Comparison of ENCODE assay signal across 24 cellular contexts in genomic region chr21:14895792-14896191, GRCh38.
DNase-seq lines count a peak whose midpoint lies in the region; ATAC-seq, FAIRE-seq and TF ChIP-seq lines count a peak whose summit lies in the region.
"Had no signal": no experiment of that assay in that cellular context is flagged by ENCODE, and none has a peak within 500 bp of the region (broad histone marks: within the 10 kb centered on the region; RNA-seq: fewer than 3 reads in every experiment).

No MANE protein-coding gene starts in this region.

- H2BK120ac ChIP-seq in mesendoderm (ENCODE audit: low read depth, low read length) = no peak overlapping the region

- H3K27ac ChIP-seq in HepG2 (ENCODE audit: extremely low read length, insufficient read depth, low read length) = no peak overlapping the region
- no peak overlapping the region for H3K27ac ChIP-seq in right lobe of liver
- H3K27ac ChIP-seq in vagina = no peak overlapping the region
- no peak overlapping the region for H3K27ac ChIP-seq in mesendoderm (ENCODE audit: low read depth, low read length)
- H3K27ac ChIP-seq: 22Rv1, BLaER1 had no signal

- no peak overlapping the region for H2BK5ac ChIP-seq in mesendoderm (ENCODE audit: low read length)

- H3K56ac ChIP-seq in mesendoderm (ENCODE audit: low read length) = no peak overlapping the region

- H3K9ac ChIP-seq in HepG2 (ENCODE audit: insufficient read depth, low read depth, low read length) = no peak overlapping the region
- H3K9ac ChIP-seq in mesendoderm (ENCODE audit: low read length) = no peak overlapping the region
- H3K9ac ChIP-seq: BLaER1 had no signal

- intact Hi-C loops in HepG2 (cut with micrococcal nuclease; ENCODE audit: unreplicated experiment) (no loop called here), right lobe of liver (cut with DNase I) (no loop called here), vagina (cut with DNase I) (no loop called here)

- CTCF ChIA-PET in HepG2 (lab: Yijun Ruan, JAX; ENCODE audit: low intra/inter-chr PET ratio, low total read pairs) = no interaction called here

- DNase-seq in HepG2 (ENCODE audit: low spot score) = no peak
- DNase-seq in right lobe of liver = no peak
- DNase-seq in RCC 7860 (ENCODE audit: low spot score) = no peak
- DNase-seq in vagina (ENCODE audit: extremely low spot score in 2 of 2) = no peak
- no peak for DNase-seq in mesendoderm
- DNase-seq: ACHN; BE2C; C1 segment of cervical spinal cord; CD4-positive, alpha-beta memory T cell; CD4-positive, CD25-positive, alpha-beta regulatory T cell; CD8-positive, alpha-beta memory T cell; COR-L47; DMS 273 treated with DMSO at 0.1 percent for 48 hours; DMS153; DMS53; DMS79; DND-41; EL; GDM1 had no signal

- no peak for TF ChIP-seq CTCF in HepG2 (CRISPR knock-in tag; IDR thresholded peaks at IDR 0.05)
- no peak for TF ChIP-seq CTCF in right lobe of liver (IDR thresholded peaks at IDR 0.05)
- no peak for TF ChIP-seq CTCF in vagina (IDR thresholded peaks at IDR 0.05)

- no peak overlapping the region for H2AFZ ChIP-seq in HepG2 (ENCODE audit: low read length)

- no peaks in the 10 kb centered on the region for H3K79me1 ChIP-seq in mesendoderm (ENCODE audit: low read length)

- H3K9me3 ChIP-seq in HepG2 (ENCODE audit: low read length) (no peaks in the 10 kb centered on the region), right lobe of liver (no peaks in the 10 kb centered on the region), vagina (no peaks in the 10 kb centered on the region)
- H3K9me3 ChIP-seq: BE2C, BLaER1 had no signal

- H3K4me2 ChIP-seq in HepG2 (ENCODE audit: low read depth, low read length) = no peak overlapping the region
- H3K4me2 ChIP-seq in mesendoderm (ENCODE audit: low read length) = no peak overlapping the region
- H3K4me2 ChIP-seq: BLaER1 had no signal

- H3K27me3 ChIP-seq in HepG2 (ENCODE audit: control insufficient read depth in 1 of 2, insufficient read depth in 2 of 2, low read length in 2 of 2) (no peaks in the 10 kb centered on the region), right lobe of liver (no peaks in the 10 kb centered on the region), vagina (no peaks in the 10 kb centered on the region), mesendoderm (ENCODE audit: insufficient read depth, low read length, poor library complexity) (no peaks in the 10 kb centered on the region)
- H3K27me3 ChIP-seq: BE2C, BLaER1 had no signal

- TF ChIP-seq POLR2A in HepG2 (IDR thresholded peaks at IDR 0.05; ENCODE audit: insufficient read depth in 1 of 2, low read depth in 2 of 2, low read length in 2 of 2) = no peak
- TF ChIP-seq POLR2A in right lobe of liver (IDR thresholded peaks at IDR 0.05) = no peak
- no peak for TF ChIP-seq POLR2A in vagina (IDR thresholded peaks at IDR 0.05)

- H4K20me1 ChIP-seq in HepG2 (ENCODE audit: insufficient read depth, low read length) = no peaks in the 10 kb centered on the region
- H4K20me1 ChIP-seq: BLaER1 had no signal

- H3K4me1 ChIP-seq in HepG2 (ENCODE audit: insufficient read depth, low read length) (no peaks in the 10 kb centered on the region), right lobe of liver (no peaks in the 10 kb centered on the region), vagina (no peaks in the 10 kb centered on the region), mesendoderm (ENCODE audit: control insufficient read depth, low read depth, low read length) (no peaks in the 10 kb centered on the region)
- H3K4me1 ChIP-seq: BLaER1 had no signal

- no peak for TF ChIP-seq RAD21 in HepG2 (CRISPR knock-in tag; IDR thresholded peaks at IDR 0.05)

- H3K36me3 ChIP-seq in HepG2 (replicated peaks in 1 of 2; ENCODE audit: control insufficient read depth in 1 of 2, insufficient read depth in 2 of 2, low read length in 2 of 2) (no peaks in the 10 kb centered on the region), right lobe of liver (no peaks in the 10 kb centered on the region), vagina (no peaks in the 10 kb centered on the region), mesendoderm (ENCODE audit: control insufficient read depth, insufficient read depth, low read length) (no peaks in the 10 kb centered on the region)
- H3K36me3 ChIP-seq: BE2C, BLaER1 had no signal

- FAIRE-seq in HepG2 (lab: Jason Lieb, UNC) (no peak), RCC 7860 (lab: Jason Lieb, UNC) (peak; percentile 11)
- FAIRE-seq: GM12878, GM12892, GM18507 had no signal

- H3K23ac ChIP-seq in mesendoderm (ENCODE audit: low read length) = no peak overlapping the region

- no peak overlapping the region for H4K8ac ChIP-seq in mesendoderm (ENCODE audit: low read depth, low read length)

- H2AK5ac ChIP-seq in mesendoderm (ENCODE audit: low read length) = no peak overlapping the region

- in situ Hi-C loops in HepG2 (cut with HindIII; ENCODE audit: extremely low pct_ligation_motif_present, low pct_unique_long_range_greater_than_20kb) = no loop called here

- H3K4ac ChIP-seq in mesendoderm (ENCODE audit: low read depth, low read length) = no peak overlapping the region

- TF ChIP-seq EP300 in HepG2 (IDR thresholded peaks at IDR 0.05; ENCODE audit: low read depth in 2 of 2, low read length in 2 of 2) (no peak), HepG2 (CRISPR knock-in tag; IDR thresholded peaks at IDR 0.05; ENCODE audit: borderline replicate concordance) (no peak)

- no peak overlapping the region for H2BK15ac ChIP-seq in mesendoderm (replicated peaks; ENCODE audit: low read depth)

- H3K4me3 ChIP-seq in HepG2 (replicated peaks in 1 of 3; ENCODE audit: insufficient read depth in 1 of 3, low read depth in 2 of 3, low read length in 3 of 3) (no peak overlapping the region), right lobe of liver (no peak overlapping the region), vagina (no peak overlapping the region), mesendoderm (ENCODE audit: low read length) (no peak overlapping the region)
- H3K4me3 ChIP-seq: BLaER1, GM12878 had no signal

- ATAC-seq in HepG2 (no peak), right lobe of liver (no peak)
- ATAC-seq: GM12878 had no signal

- no peak overlapping the region for H4K5ac ChIP-seq in mesendoderm (ENCODE audit: low read length)

- 91% methylated on average over 2 of the region's 2 CpGs for WGBS in HepG2 (ENCODE audit: low lambda C conversion rate)
- 88% methylated on average over 2 of the region's 2 CpGs for WGBS in right lobe of liver (ENCODE audit: insufficient coverage, low coverage, low lambda C conversion rate, missing lambda C conversion rate)
- WGBS in mesendoderm (ENCODE audit: extremely low coverage, insufficient coverage, low lambda C conversion rate) = no CpG with 5 or more reads among the region's 2 CpGs

- POLR2A ChIA-PET in HepG2 (lab: Yijun Ruan, JAX) = no interaction called here

- BruUV-seq in HepG2 (replicated peaks; lab: Mats Ljungman, UMichigan) = no TSS peak

- H3K18ac ChIP-seq in mesendoderm (ENCODE audit: low read length) = no peak overlapping the region

- no peaks in the 10 kb centered on the region for H3K79me2 ChIP-seq in HepG2 (ENCODE audit: insufficient read depth, low read length)
- no peaks in the 10 kb centered on the region for H3K79me2 ChIP-seq in mesendoderm (ENCODE audit: control insufficient read depth, insufficient read depth, low read length)

TF ChIP-seq in HepG2, 621 proteins besides CTCF, POLR2A, EP300 and RAD21:
- peak; percentile 39; the same call in 1 of the 2 replicates for TF ChIP-seq MAFF (IDR thresholded peaks at IDR 0.05; ENCODE audit: low read depth, low read length)
- peak; percentile 13 to 59; a peak in 1 of 4 replicates for TF ChIP-seq MAFK (conservative IDR thresholded peaks at IDR 0.05 in 1 of 2, IDR thresholded peaks at IDR 0.05 in 1 of 2; ENCODE audit: low read length in 2 of 2)
- no peak for TF ChIP-seq KAT7 (CRISPR knock-in tag; IDR thresholded peaks at IDR 0.05; ENCODE audit: borderline replicate concordance)
- TF ChIP-seq NFE2L2 (IDR thresholded peaks at IDR 0.05; ENCODE audit: low read length) = peak; percentile 46; the same call in 1 of the 2 replicates
- TF ChIP-seq FOXM1 (CRISPR knock-in tag; IDR thresholded peaks at IDR 0.05) = no peak
TF ChIP-seq in HepG2: peak in this region for 3.
